In genomic region chr6:53873922-53874321, GRCh38 we compare ENCODE assay signal across 22 cellular contexts.
"Had no signal": no experiment of that assay in that cellular context is flagged by ENCODE, and none has a peak within 500 bp of the region (broad histone marks: within the 10 kb centered on the region; RNA-seq: fewer than 3 reads in every experiment).

No MANE protein-coding gene starts in this region.

- FAIRE-seq: colon, urothelium cell line had no signal

- H3K4me3 Mint-ChIP-seq: dendritic cell treated with granulocyte-macrophage colony-stimulating factor and Interleukin-4, amounts not matched to agents 40 ng/mL and 50 ng/mL, for 4 days; mesothelial cell of epicardium; natural killer cell treated with Interleukin-12 subunit alpha and Interleukin-12 subunit beta and Interleukin-15 and Interleukin-18, amount 100 ng/mL, for 72 hours; neural progenitor cell had no signal

- H3K27ac ChIP-seq: hepatocyte, neural progenitor cell, ovary, right atrium auricular region, sigmoid colon, skin epidermis, stomach, thoracic aorta, transverse colon had no signal

- H3K36me3 ChIP-seq: neural progenitor cell, ovary, right atrium auricular region, sigmoid colon, stomach, thoracic aorta, transverse colon had no signal

- H3K4me1 ChIP-seq: neural progenitor cell, right atrium auricular region had no signal

- H3K4me3 ChIP-seq: hepatocyte, neural progenitor cell, ovary, right atrium auricular region, sigmoid colon, skin epidermis, stomach, thoracic aorta, transverse colon had no signal

- H3K9ac ChIP-seq: neural progenitor cell had no signal

- H3K27ac Mint-ChIP-seq: dendritic cell treated with granulocyte-macrophage colony-stimulating factor and Interleukin-4, amounts not matched to agents 40 ng/mL and 50 ng/mL, for 4 days; mesothelial cell of epicardium; natural killer cell treated with Interleukin-12 subunit alpha and Interleukin-12 subunit beta and Interleukin-15 and Interleukin-18, amount 100 ng/mL, for 72 hours; neural progenitor cell had no signal

- H3K4me1 Mint-ChIP-seq: neural progenitor cell had no signal

- H3K9me3 ChIP-seq: ovary, sigmoid colon, stomach, thoracic aorta, transverse colon had no signal

- DNase-seq: erythroblast; foreskin melanocyte; head of caudate nucleus; left colon; nucleus accumbens; ovary; sigmoid colon; stimulated activated CD4-positive, alpha-beta T cell treated with anti-CD3 and anti-CD28 coated beads, Interleukin-12 subunit alpha, Interleukin-12 subunit beta, amount 100 ng/mL, for 4 hours; stimulated activated naive CD4-positive, alpha-beta T cell; stomach; substantia nigra; transverse colon had no signal

- H3K4me2 ChIP-seq: hepatocyte, neural progenitor cell had no signal

- H3K27me3 ChIP-seq: hepatocyte, neural progenitor cell, ovary, right atrium auricular region, sigmoid colon, stomach, transverse colon had no signal

- H3K27me3 Mint-ChIP-seq: dendritic cell treated with granulocyte-macrophage colony-stimulating factor and Interleukin-4, amounts not matched to agents 40 ng/mL and 50 ng/mL, for 4 days; natural killer cell treated with Interleukin-12 subunit alpha and Interleukin-12 subunit beta and Interleukin-15 and Interleukin-18, amount 100 ng/mL, for 72 hours had no signal

- H3K36me3 Mint-ChIP-seq: natural killer cell treated with Interleukin-12 subunit alpha and Interleukin-12 subunit beta and Interleukin-15 and Interleukin-18, amount 100 ng/mL, for 72 hours had no signal

- ATAC-seq: left colon; natural killer cell treated with Interleukin-12 subunit alpha and Interleukin-12 subunit beta and Interleukin-15 and Interleukin-18, amount 100 ng/mL, for 72 hours had no signal

- H2AFZ ChIP-seq: hepatocyte, neural progenitor cell had no signal
